Comparison of ENCODE assay signal across 3 cellular contexts in genomic region chr6:99353126-99353525, GRCh38.
TF ChIP-seq lines count a peak whose summit lies in the region.

No MANE protein-coding gene starts in this region.

TF ChIP-seq in A549, 52 proteins besides CTCF, POLR2A, EP300 and RAD21:
- TF ChIP-seq REST (IDR thresholded peaks at IDR 0.05) (peak; percentile 75), PHF8 (IDR thresholded peaks at IDR 0.05; ENCODE audit: borderline replicate concordance, low read depth) (no peak), EHMT2 (IDR thresholded peaks at IDR 0.05; ENCODE audit: low read depth) (peak; percentile 30; the same call in 1 of the 2 replicates)

TF ChIP-seq in IMR-90, 13 proteins besides CTCF, POLR2A, EP300 and RAD21:
- TF ChIP-seq, protein P1, sequence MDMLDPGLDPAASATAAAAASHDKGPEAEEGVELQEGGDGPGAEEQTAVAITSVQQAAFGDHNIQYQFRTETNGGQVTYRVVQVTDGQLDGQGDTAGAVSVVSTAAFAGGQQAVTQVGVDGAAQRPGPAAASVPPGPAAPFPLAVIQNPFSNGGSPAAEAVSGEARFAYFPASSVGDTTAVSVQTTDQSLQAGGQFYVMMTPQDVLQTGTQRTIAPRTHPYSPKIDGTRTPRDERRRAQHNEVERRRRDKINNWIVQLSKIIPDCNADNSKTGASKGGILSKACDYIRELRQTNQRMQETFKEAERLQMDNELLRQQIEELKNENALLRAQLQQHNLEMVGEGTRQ (IDR thresholded peaks at IDR 0.05; ENCODE audit: low read depth, low read length), result no peak
- TF ChIP-seq CEBPB (IDR thresholded peaks at IDR 0.05; ENCODE audit: low read depth, low read length), result no peak
- no peak for TF ChIP-seq SMC3 (IDR thresholded peaks at IDR 0.05; ENCODE audit: low read depth, low read length)
- no peak for TF ChIP-seq RFX5 (IDR thresholded peaks at IDR 0.05; ENCODE audit: low read depth, low read length)
- no peak for TF ChIP-seq CHD1 (IDR thresholded peaks at IDR 0.05; ENCODE audit: low read depth, low read length)
- no peak for TF ChIP-seq NFE2L2 (IDR thresholded peaks at IDR 0.05; ENCODE audit: low read depth, low read length)

TF ChIP-seq in GM12878, 131 proteins besides CTCF, POLR2A, EP300 and RAD21:
- TF ChIP-seq REST (IDR thresholded peaks at IDR 0.05; ENCODE audit: low read depth, low read length), result peak; percentile 85
- no peak for TF ChIP-seq SMARCA5 (IDR thresholded peaks at IDR 0.05)
